ENCODE assay signal across 24 cellular contexts in genomic region chr5:169688106-169688505, GRCh38. TPM values are rescaled to one million over a fixed set of nuclear protein-coding genes. Genes with fewer than 3 reads are reported as not detected.
DNase-seq lines count a peak whose midpoint lies in the region; ATAC-seq lines count a peak whose summit lies in the region.
"Had no signal": no experiment of that assay in that cellular context is flagged by ENCODE, and none has a peak within 500 bp of the region (broad histone marks: within the 10 kb centered on the region; RNA-seq: fewer than 3 reads in every experiment).

No MANE protein-coding gene starts in this region.

- no peak for DNase-seq in stimulated activated naive CD8-positive, alpha-beta T cell treated with anti-CD3 and anti-CD28 coated beads, Interleukin-15, amount 100 ng/mL, for 72 hours
- DNase-seq in stimulated activated naive CD8-positive, alpha-beta T cell treated with anti-CD3 and anti-CD28 coated beads, Interleukin-15, Interleukin-2, amounts not matched to agents 100 U/mL and 50 U/mL, for 24 hours = no peak
- peak; percentile 45 to 82 for DNase-seq in lung microvascular endothelial cell (ENCODE audit: low read depth in 2 of 2)
- DNase-seq in kidney glomerular epithelial cell (lab: John Stamatoyannopoulos, UW) = no peak
- no peak for DNase-seq in OCI-M1 (lab: John Stamatoyannopoulos, UW)
- DNase-seq in RKO (ENCODE audit: low spot score) = no peak
- DNase-seq: C1 segment of cervical spinal cord; CD8-positive, alpha-beta T cell; DMS 273 treated with DMSO at 0.1 percent for 48 hours; DMS79; Karpas-422; NCI-H1092 treated with DMSO at 0.1 percent for 48 hours; NCI-H1436 treated with DMSO at 0.1 percent for 48 hours; NCI-H1930; NCI-H2107; NCI-H774; PC-3; SJCRH30 had no signal

- H3K27me3 Mint-ChIP-seq in stimulated activated naive CD8-positive, alpha-beta T cell treated with anti-CD3 and anti-CD28 coated beads, Interleukin-15, amount 100 ng/mL, for 72 hours = no peaks in the 10 kb centered on the region
- H3K27me3 Mint-ChIP-seq in activated T-helper 17 cell treated with anti-CD3 and anti-CD28 coated beads, Interleukin-2, amount 50 U/mL, for 72 hours = no peaks in the 10 kb centered on the region

- peaks cover 99% of the 10 kb centered on the region for H3K36me3 Mint-ChIP-seq in activated T-helper 17 cell treated with anti-CD3 and anti-CD28 coated beads, Interleukin-2, amount 50 U/mL, for 72 hours (ENCODE audit: low read depth)

- H3K4me1 Mint-ChIP-seq in stimulated activated naive CD8-positive, alpha-beta T cell treated with anti-CD3 and anti-CD28 coated beads, Interleukin-15, amount 100 ng/mL, for 72 hours = no peaks in the 10 kb centered on the region
- peaks cover 12% of the 10 kb centered on the region for H3K4me1 Mint-ChIP-seq in activated T-helper 17 cell treated with anti-CD3 and anti-CD28 coated beads, Interleukin-2, amount 50 U/mL, for 72 hours

- ATAC-seq in stimulated activated naive CD8-positive, alpha-beta T cell treated with anti-CD3 and anti-CD28 coated beads, Interleukin-15, amount 100 ng/mL, for 72 hours = no peak
- ATAC-seq in stimulated activated naive CD8-positive, alpha-beta T cell treated with anti-CD3 and anti-CD28 coated beads, Interleukin-15, Interleukin-2, amounts not matched to agents 100 U/mL and 50 U/mL, for 24 hours = no peak
- no peak for ATAC-seq in activated T-helper 17 cell treated with anti-CD3 and anti-CD28 coated beads, Interleukin-2, amount 50 U/mL, for 72 hours (replicated peaks)
- ATAC-seq: CD8-positive, alpha-beta T cell; HCT116; HepG2; PC-3; Right ventricle myocardium inferior; SK-N-SH treated with all-trans-retinoic acid at 6 μM for 48 hours had no signal

- H3K9me3 Mint-ChIP-seq in stimulated activated naive CD8-positive, alpha-beta T cell treated with anti-CD3 and anti-CD28 coated beads, Interleukin-15, amount 100 ng/mL, for 72 hours = no peaks in the 10 kb centered on the region
- no peaks in the 10 kb centered on the region for H3K9me3 Mint-ChIP-seq in activated T-helper 17 cell treated with anti-CD3 and anti-CD28 coated beads, Interleukin-2, amount 50 U/mL, for 72 hours
- H3K9me3 Mint-ChIP-seq: CD8-positive, alpha-beta T cell had no signal

- H3K27ac Mint-ChIP-seq in stimulated activated naive CD8-positive, alpha-beta T cell treated with anti-CD3 and anti-CD28 coated beads, Interleukin-15, amount 100 ng/mL, for 72 hours = peak overlapping the region; percentile 18 to 78
- peak overlapping the region; percentile 50 for H3K27ac Mint-ChIP-seq in activated T-helper 17 cell treated with anti-CD3 and anti-CD28 coated beads, Interleukin-2, amount 50 U/mL, for 72 hours
- H3K27ac Mint-ChIP-seq: CD8-positive, alpha-beta T cell had no signal

- no peak overlapping the region for H3K4me3 Mint-ChIP-seq in stimulated activated naive CD8-positive, alpha-beta T cell treated with anti-CD3 and anti-CD28 coated beads, Interleukin-15, amount 100 ng/mL, for 72 hours
- no peak overlapping the region for H3K4me3 Mint-ChIP-seq in activated T-helper 17 cell treated with anti-CD3 and anti-CD28 coated beads, Interleukin-2, amount 50 U/mL, for 72 hours
- H3K4me3 Mint-ChIP-seq: CD8-positive, alpha-beta T cell had no signal

RNA-seq across cellular contexts. Expression of gene DOCK2, which starts 51.0 kb away (rescaled TPM):
- total RNA-seq in activated T-helper 17 cell treated with anti-CD3 and anti-CD28 coated beads, Interleukin-2, amount 50 U/mL, for 72 hours = 100 to 1,000 TPM; 229 to 244 TPM
- total RNA-seq in lung microvascular endothelial cell = 0.20 and 0.44 TPM in 2 replicates
- total RNA-seq: HepG2, HT-29 had no signal

Comparison
In these comparisons a context has a peak if more than half of its experiments do, and no peak if none do; other contexts are left out.
1. DNase-seq: peak in lung microvascular endothelial cell (2 of 2); none in stimulated activated naive CD8-positive, alpha-beta T cell treated with anti-CD3 and anti-CD28 coated beads, Interleukin-15, amount 100 ng/mL, for 72 hours (0 of 2), stimulated activated naive CD8-positive, alpha-beta T cell treated with anti-CD3 and anti-CD28 coated beads, Interleukin-15, Interleukin-2, amounts not matched to agents 100 U/mL and 50 U/mL, for 24 hours (single experiment), kidney glomerular epithelial cell (single experiment), OCI-M1 (single experiment) and RKO (single experiment).
2. RNA of gene DOCK2, which starts 51.0 kb away (total RNA-seq): 229 to 244 TPM in activated T-helper 17 cell treated with anti-CD3 and anti-CD28 coated beads, Interleukin-2, amount 50 U/mL, for 72 hours; 0.20 to 0.44 TPM in lung microvascular endothelial cell; every median in the first group is over 100 times any median in the second.